20 cellular contexts compared by ENCODE assay signal in genomic region chr7:117689421-117689820, GRCh38.
"Had no signal": no experiment of that assay in that cellular context is flagged by ENCODE, and none has a peak within 500 bp of the region (broad histone marks: within the 10 kb centered on the region; RNA-seq: fewer than 3 reads in every experiment).

No MANE protein-coding gene starts in this region.

- H3K4me1 ChIP-seq: esophagus muscularis mucosa, gastroesophageal sphincter, left ventricle myocardium inferior, lower lobe of right lung, thyroid gland, upper lobe of left lung, uterus had no signal

- H3K4me2 ChIP-seq: smooth muscle cell had no signal

- H3K27ac Mint-ChIP-seq: dendritic cell treated with granulocyte-macrophage colony-stimulating factor and Interleukin-4, amounts not matched to agents 40 ng/mL and 50 ng/mL, for 4 days; immature natural killer cell; memory B cell; naive B cell had no signal

- H3K9me3 ChIP-seq: esophagus muscularis mucosa, gastroesophageal sphincter, left ventricle myocardium inferior, lower lobe of right lung, neutrophil, ovary, suprapubic skin, thyroid gland, upper lobe of left lung, uterus had no signal

- H3K4me1 Mint-ChIP-seq: immature natural killer cell, memory B cell, naive B cell had no signal

- H3K36me3 Mint-ChIP-seq: immature natural killer cell, memory B cell, naive B cell had no signal

- H3K9me3 Mint-ChIP-seq: dendritic cell treated with granulocyte-macrophage colony-stimulating factor and Interleukin-4, amounts not matched to agents 40 ng/mL and 50 ng/mL, for 4 days had no signal

- H3K4me3 ChIP-seq: esophagus muscularis mucosa, gastroesophageal sphincter, left ventricle myocardium inferior, lower lobe of right lung, ovary, smooth muscle cell, suprapubic skin, thyroid gland, upper lobe of left lung, uterus had no signal

- H3K4me3 Mint-ChIP-seq: dendritic cell treated with granulocyte-macrophage colony-stimulating factor and Interleukin-4, amounts not matched to agents 40 ng/mL and 50 ng/mL, for 4 days; immature natural killer cell; memory B cell; naive B cell had no signal

- H3K36me3 ChIP-seq: esophagus muscularis mucosa, gastroesophageal sphincter, left ventricle myocardium inferior, lower lobe of right lung, neutrophil, ovary, suprapubic skin, thyroid gland, upper lobe of left lung, uterus had no signal

- DNase-seq: foreskin fibroblast; glutamatergic neuron; immature natural killer cell; left ventricle myocardium inferior; lower lobe of right lung; naive B cell; ovary; right cardiac atrium; stimulated activated CD4-positive, alpha-beta T cell treated with anti-CD3 and anti-CD28 coated beads, Interleukin-2, amount 100 ng/mL, for 48 hours; stimulated activated naive CD4-positive, alpha-beta T cell treated with Interleukin-2 at 50 U/mL for 16 hours; thyroid gland; upper lobe of left lung; uterus had no signal

- H3K27me3 ChIP-seq: esophagus muscularis mucosa, gastroesophageal sphincter, neutrophil, ovary, suprapubic skin, thyroid gland, upper lobe of left lung, uterus had no signal

- H3K27ac ChIP-seq: esophagus muscularis mucosa, gastroesophageal sphincter, left ventricle myocardium inferior, lower lobe of right lung, neutrophil, ovary, thyroid gland, upper lobe of left lung, uterus had no signal

- ATAC-seq: gastroesophageal sphincter, lower lobe of right lung, right cardiac atrium had no signal
